16 cellular contexts compared by ENCODE assay signal in the genomic region with DNA sequence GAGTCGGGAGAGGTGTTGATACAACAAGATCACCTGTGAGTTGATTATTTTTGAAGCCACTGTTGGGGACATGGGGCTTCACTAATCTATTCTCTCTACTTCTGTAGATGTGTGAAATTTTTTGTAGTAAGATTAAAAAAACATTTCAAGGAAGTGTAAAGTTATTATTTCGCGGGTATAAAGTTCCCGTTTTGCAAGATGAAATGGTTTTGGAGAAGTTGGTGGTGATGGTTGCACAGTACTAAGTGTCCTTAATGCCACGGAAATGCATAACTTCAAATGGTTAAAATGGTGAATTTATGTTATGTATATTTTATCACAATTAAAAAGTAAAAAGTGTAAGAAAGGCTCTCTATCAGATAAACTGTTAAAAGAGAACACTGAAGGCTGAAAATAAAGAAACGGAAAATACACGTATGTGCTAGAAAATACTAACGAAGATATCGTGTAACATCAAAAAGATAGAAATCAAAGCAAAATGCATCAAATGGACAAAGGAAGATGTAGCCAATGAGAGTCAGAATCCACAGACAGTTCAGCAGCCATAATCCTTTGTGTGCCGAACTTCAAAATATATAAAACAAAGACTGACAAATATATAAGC. TPM values are rescaled to one million over a fixed set of nuclear protein-coding genes. Genes with fewer than 3 reads are reported as not detected.
A peak's percentile ranks its signal among the peaks of the same experiment; 100 is the strongest.
DNase-seq lines count a peak whose midpoint lies in the region; ATAC-seq, FAIRE-seq and TF ChIP-seq lines count a peak whose summit lies in the region.
"Had no signal": no experiment of that assay in that cellular context is flagged by ENCODE, and none has a peak within 500 bp of the region (broad histone marks: within the 10 kb centered on the region; RNA-seq: fewer than 3 reads in every experiment).

No MANE protein-coding gene starts in this region.

- CTCF ChIA-PET in activated CD4-positive, alpha-beta T cell treated with anti-CD3 and anti-CD28 coated beads, Interleukin-2, amount 10 ng/mL, durations not matched to agents 7 days and 5 days (lab: Charles Lee): no interaction called here
- CTCF ChIA-PET in activated CD4-positive, alpha-beta memory T cell treated with anti-CD3 and anti-CD28 coated beads for 36 hours (lab: Charles Lee): no interaction called here

- peaks cover 76% of the 10 kb centered on the region for H3K4me1 Mint-ChIP-seq in activated CD4-positive, alpha-beta T cell treated with anti-CD3 and anti-CD28 coated beads, Interleukin-2, amount 10 ng/mL, durations not matched to agents 7 days and 5 days
- peaks cover 61% of the 10 kb centered on the region for H3K4me1 Mint-ChIP-seq in activated CD4-positive, alpha-beta memory T cell treated with anti-CD3 and anti-CD28 coated beads for 36 hours (ENCODE audit: low read depth)
- peaks cover 41% of the 10 kb centered on the region for H3K4me1 Mint-ChIP-seq in neural crest cell

- H3K4me3 Mint-ChIP-seq in activated CD4-positive, alpha-beta T cell treated with anti-CD3 and anti-CD28 coated beads, Interleukin-2, amount 10 ng/mL, durations not matched to agents 7 days and 5 days: peak overlapping the region; percentile 6
- H3K4me3 Mint-ChIP-seq in activated CD4-positive, alpha-beta memory T cell treated with anti-CD3 and anti-CD28 coated beads for 36 hours: peak overlapping the region; percentile 100
- H3K4me3 Mint-ChIP-seq in neural crest cell: peak overlapping the region; percentile 43

- no peaks in the 10 kb centered on the region for H3K27me3 Mint-ChIP-seq in activated CD4-positive, alpha-beta T cell treated with anti-CD3 and anti-CD28 coated beads, Interleukin-2, amount 10 ng/mL, durations not matched to agents 7 days and 5 days
- H3K27me3 Mint-ChIP-seq in activated CD4-positive, alpha-beta memory T cell treated with anti-CD3 and anti-CD28 coated beads for 36 hours: no peaks in the 10 kb centered on the region
- peaks cover 61% of the 10 kb centered on the region for H3K27me3 Mint-ChIP-seq in neural crest cell (ENCODE audit: low read depth)

- peaks cover 24% of the 10 kb centered on the region for H3K36me3 Mint-ChIP-seq in activated CD4-positive, alpha-beta T cell treated with anti-CD3 and anti-CD28 coated beads, Interleukin-2, amount 10 ng/mL, durations not matched to agents 7 days and 5 days (ENCODE audit: low read depth)
- peaks cover 7% of the 10 kb centered on the region for H3K36me3 Mint-ChIP-seq in activated CD4-positive, alpha-beta memory T cell treated with anti-CD3 and anti-CD28 coated beads for 36 hours
- H3K36me3 Mint-ChIP-seq in neural crest cell (ENCODE audit: low read depth): no peaks in the 10 kb centered on the region

- no peak for ATAC-seq in GM19023 (IDR thresholded peaks at IDR 0.05; ENCODE audit: unreplicated experiment)
- ATAC-seq: foreskin keratinocyte, left lung had no signal

- no peak for TF ChIP-seq CTCF in neural crest cell (conservative IDR thresholded peaks at IDR 0.05)

- no peak for DNase-seq in activated CD4-positive, alpha-beta T cell treated with anti-CD3 and anti-CD28 coated beads, Interleukin-2, amount 10 ng/mL, durations not matched to agents 7 days and 5 days
- DNase-seq in activated CD4-positive, alpha-beta T cell treated with anti-CD3 and anti-CD28 coated beads, Interleukin-2, amount 50 U/mL, for 4 hours: no peak
- DNase-seq in Kasumi-1 (lab: John Stamatoyannopoulos, UW) (peak; percentile 44 to 50), neural crest cell (ENCODE audit: low read depth, low spot score) (no peak), nucleus accumbens (lab: John Stamatoyannopoulos, UW) (no peak), RCC 7860 (ENCODE audit: low spot score) (no peak)
- DNase-seq in activated CD4-positive, alpha-beta memory T cell treated with anti-CD3 and anti-CD28 coated beads for 36 hours: no peak
- DNase-seq: ACHN; foreskin keratinocyte; NCI-H2029 treated with DMSO at 0.1 percent for 48 hours; NCI-H524; stimulated activated CD4-positive, alpha-beta T cell treated with anti-CD3 and anti-CD28 coated beads, Interleukin-12 subunit alpha, Interleukin-12 subunit beta, amount 100 ng/mL, for 4 hours had no signal

- H3K9me3 Mint-ChIP-seq in activated CD4-positive, alpha-beta T cell treated with anti-CD3 and anti-CD28 coated beads, Interleukin-2, amount 10 ng/mL, durations not matched to agents 7 days and 5 days: peaks cover 5% of the 10 kb centered on the region
- H3K9me3 Mint-ChIP-seq in activated CD4-positive, alpha-beta memory T cell treated with anti-CD3 and anti-CD28 coated beads for 36 hours: no peaks in the 10 kb centered on the region
- H3K9me3 Mint-ChIP-seq in neural crest cell: no peaks in the 10 kb centered on the region

- no peak for FAIRE-seq in RCC 7860 (lab: Jason Lieb, UNC)
- FAIRE-seq: endometrium had no signal

- H3K27ac Mint-ChIP-seq in activated CD4-positive, alpha-beta T cell treated with anti-CD3 and anti-CD28 coated beads, Interleukin-2, amount 10 ng/mL, durations not matched to agents 7 days and 5 days: peak overlapping the region; percentile 70
- H3K27ac Mint-ChIP-seq in activated CD4-positive, alpha-beta memory T cell treated with anti-CD3 and anti-CD28 coated beads for 36 hours: peak overlapping the region; percentile 89
- H3K27ac Mint-ChIP-seq in neural crest cell (ENCODE audit: unreplicated experiment): no peak overlapping the region
- H3K27ac Mint-ChIP-seq: progenitor cell of endocrine pancreas had no signal

- intact Hi-C loops in activated CD4-positive, alpha-beta memory T cell treated with anti-CD3 and anti-CD28 coated beads for 36 hours (cut with micrococcal nuclease): loop anchor here (10.0 kb wide), 1 partner anchor 721 kb away; a partner anchor contains a TSS

- POLR2A ChIA-PET in activated CD4-positive, alpha-beta T cell treated with anti-CD3 and anti-CD28 coated beads, Interleukin-2, amount 10 ng/mL, durations not matched to agents 7 days and 5 days (lab: Charles Lee): no interaction called here
- POLR2A ChIA-PET in activated CD4-positive, alpha-beta memory T cell treated with anti-CD3 and anti-CD28 coated beads for 36 hours (lab: Charles Lee): no interaction called here

RNA-seq across cellular contexts. Expression of a gene that starts 2.9 kb away (rescaled TPM):
- 100 to 1,000 TPM; 439 to 500 TPM for total RNA-seq in activated CD4-positive, alpha-beta T cell treated with anti-CD3 and anti-CD28 coated beads, Interleukin-2, amount 10 ng/mL, durations not matched to agents 7 days and 5 days
- 100 to 1,000 TPM; 242 to 247 TPM for total RNA-seq in activated CD4-positive, alpha-beta memory T cell treated with anti-CD3 and anti-CD28 coated beads for 36 hours
- total RNA-seq in neural crest cell: 0.84 and 0.89 TPM in 2 replicates

RNA-seq across cellular contexts. Expression of a gene that starts 16.2 kb away (rescaled TPM):
- total RNA-seq in activated CD4-positive, alpha-beta T cell treated with anti-CD3 and anti-CD28 coated beads, Interleukin-2, amount 10 ng/mL, durations not matched to agents 7 days and 5 days: 10 to 100 TPM; 32.7 to 39.8 TPM
- 10 to 100 TPM; 60.7 to 64.6 TPM for total RNA-seq in activated CD4-positive, alpha-beta memory T cell treated with anti-CD3 and anti-CD28 coated beads for 36 hours
- total RNA-seq in neural crest cell: 40.5 and 42.3 TPM in 2 replicates

RNA-seq across cellular contexts. Expression of a gene that starts 50.1 kb away (rescaled TPM):
- total RNA-seq in activated CD4-positive, alpha-beta T cell treated with anti-CD3 and anti-CD28 coated beads, Interleukin-2, amount 10 ng/mL, durations not matched to agents 7 days and 5 days: 10 to 100 TPM; 70.2 to 79.9 TPM
- 10 to 100 TPM; 43.0 to 44.4 TPM for total RNA-seq in activated CD4-positive, alpha-beta memory T cell treated with anti-CD3 and anti-CD28 coated beads for 36 hours
- 164 and 169 TPM in 2 replicates for total RNA-seq in neural crest cell

Comparison
In these comparisons a context has a peak if more than half of its experiments do, and no peak if none do; other contexts are left out.
1. DNase-seq: peak in Kasumi-1 (2 of 2); none in activated CD4-positive, alpha-beta T cell treated with anti-CD3 and anti-CD28 coated beads, Interleukin-2, amount 10 ng/mL, durations not matched to agents 7 days and 5 days (single experiment), activated CD4-positive, alpha-beta T cell treated with anti-CD3 and anti-CD28 coated beads, Interleukin-2, amount 50 U/mL, for 4 hours (0 of 2), activated CD4-positive, alpha-beta memory T cell treated with anti-CD3 and anti-CD28 coated beads for 36 hours (single experiment), neural crest cell (single experiment), nucleus accumbens (0 of 56) and RCC 7860 (single experiment).
2. H3K4me3 Mint-ChIP-seq: peak in every context shown above with its lines; median percentile 100 in activated CD4-positive, alpha-beta memory T cell treated with anti-CD3 and anti-CD28 coated beads for 36 hours; 43 in neural crest cell; 6 in activated CD4-positive, alpha-beta T cell treated with anti-CD3 and anti-CD28 coated beads, Interleukin-2, amount 10 ng/mL, durations not matched to agents 7 days and 5 days.
3. RNA of a gene that starts 2.9 kb away (total RNA-seq): 439 to 500 TPM in activated CD4-positive, alpha-beta T cell treated with anti-CD3 and anti-CD28 coated beads, Interleukin-2, amount 10 ng/mL, durations not matched to agents 7 days and 5 days and 242 to 247 TPM in activated CD4-positive, alpha-beta memory T cell treated with anti-CD3 and anti-CD28 coated beads for 36 hours; 0.84 to 0.89 TPM in neural crest cell; every median in the first group is over 100 times any median in the second.